In the genomic region with DNA sequence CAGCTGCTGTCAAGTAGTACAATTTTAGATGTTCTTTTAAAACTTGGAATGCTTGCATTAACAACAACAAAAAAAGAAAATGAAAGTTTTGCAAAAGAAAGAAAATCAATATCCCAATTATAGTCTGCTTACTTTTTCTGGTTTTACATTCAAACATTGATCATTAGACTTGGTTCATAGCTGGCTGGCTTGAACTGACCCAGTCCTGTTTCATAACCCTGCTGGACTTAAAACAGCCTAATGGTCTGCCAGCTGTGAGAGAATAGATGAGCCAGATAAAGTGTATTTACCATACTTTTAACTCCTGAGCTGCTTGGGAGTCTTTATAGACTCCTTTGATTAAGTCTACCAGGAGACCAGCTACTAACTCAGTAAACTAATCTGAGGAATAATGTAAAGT, we compare ENCODE assay signal across 10 cellular contexts.
A peak's percentile ranks its signal among the peaks of the same experiment; 100 is the strongest.
DNase-seq lines count a peak whose midpoint lies in the region; ATAC-seq and TF ChIP-seq lines count a peak whose summit lies in the region.
"Had no signal": no experiment of that assay in that cellular context is flagged by ENCODE, and none has a peak within 500 bp of the region (broad histone marks: within the 10 kb centered on the region; RNA-seq: fewer than 3 reads in every experiment).

No MANE protein-coding gene starts in this region.

- ATAC-seq in SK-N-SH treated with all-trans-retinoic acid at 6 μM for 48 hours (peak; percentile 78), HG02870 (IDR thresholded peaks at IDR 0.05; ENCODE audit: unreplicated experiment) (no peak)

- peaks cover 19% of the 10 kb centered on the region for H3K36me3 Mint-ChIP-seq in activated T-cell treated with anti-CD3 and anti-CD28 coated beads, Interleukin-2, amount 50 U/mL, for 24 hours (ENCODE audit: low read depth)

- H3K4me3 ChIP-seq in foreskin fibroblast (ENCODE audit: low read depth in 1 of 2, low read length in 2 of 2), result no peak overlapping the region
- H3K4me3 ChIP-seq: HAP-1 had no signal

- no peak for TF ChIP-seq CTCF in foreskin fibroblast (IDR thresholded peaks at IDR 0.05; ENCODE audit: low read depth, low read length)

- peak overlapping the region; percentile 53 for H3K27ac Mint-ChIP-seq in activated T-cell treated with anti-CD3 and anti-CD28 coated beads, Interleukin-2, amount 50 U/mL, for 24 hours

- H3K27me3 Mint-ChIP-seq in activated T-cell treated with anti-CD3 and anti-CD28 coated beads, Interleukin-2, amount 50 U/mL, for 24 hours, result no peaks in the 10 kb centered on the region

- peaks cover 74% of the 10 kb centered on the region for H3K4me1 Mint-ChIP-seq in activated T-cell treated with anti-CD3 and anti-CD28 coated beads, Interleukin-2, amount 50 U/mL, for 24 hours (ENCODE audit: low read depth)

- H3K4me3 Mint-ChIP-seq in activated T-cell treated with anti-CD3 and anti-CD28 coated beads, Interleukin-2, amount 50 U/mL, for 24 hours, result no peak overlapping the region

- no peaks in the 10 kb centered on the region for H3K9me3 Mint-ChIP-seq in activated T-cell treated with anti-CD3 and anti-CD28 coated beads, Interleukin-2, amount 50 U/mL, for 24 hours

- DNase-seq in activated T-cell treated with anti-CD3 and anti-CD28 coated beads, Interleukin-2, amount 50 U/mL, for 24 hours, result no peak
- no peak for DNase-seq in activated T-cell treated with anti-CD3 and anti-CD28 coated beads, Interleukin-2, amount 50 U/mL, for 48 hours
- DNase-seq in foreskin fibroblast, result peak; percentile 15 to 50
- peak; percentile 14 for DNase-seq in stromal cell of bone marrow (ENCODE audit: low read depth)
- no peak for DNase-seq in NCI-H510A (lab: John Stamatoyannopoulos, UW)
- no peak for DNase-seq in epidermal melanocyte (ENCODE audit: insufficient read length, low spot score)
- DNase-seq: stimulated activated CD4-positive, alpha-beta T cell treated with anti-CD3 and anti-CD28 coated beads, Interleukin-15, amount 100 ng/mL, for 24 hours had no signal

TF ChIP-seq in SK-N-SH treated with all-trans-retinoic acid at 6 μM for 48 hours, 23 proteins besides CTCF, POLR2A, EP300 and RAD21:
- TF ChIP-seq ESRRG (CRISPR knock-in tag; IDR thresholded peaks at IDR 0.05) (no peak), ZNF565 (CRISPR knock-in tag; conservative IDR thresholded peaks at IDR 0.05; ENCODE audit: low read depth) (no peak), GLIS3 (CRISPR knock-in tag; IDR thresholded peaks at IDR 0.05) (no peak), RARB (CRISPR knock-in tag; IDR thresholded peaks at IDR 0.05) (no peak), CREB5 (CRISPR knock-in tag; IDR thresholded peaks at IDR 0.05; ENCODE audit: low read depth) (no peak), SNAI2 (CRISPR knock-in tag; IDR thresholded peaks at IDR 0.05) (no peak), ZC3H10 (CRISPR knock-in tag; IDR thresholded peaks at IDR 0.05) (no peak), ZFP3 (CRISPR knock-in tag; IDR thresholded peaks at IDR 0.05) (no peak), TCF4 (CRISPR knock-in tag; IDR thresholded peaks at IDR 0.05; ENCODE audit: borderline replicate concordance) (no peak), BACH2 (CRISPR knock-in tag; IDR thresholded peaks at IDR 0.05; ENCODE audit: borderline replicate concordance) (no peak), POU6F1 (CRISPR knock-in tag; IDR thresholded peaks at IDR 0.05; ENCODE audit: borderline replicate concordance, low read depth) (no peak), TOX (CRISPR knock-in tag; IDR thresholded peaks at IDR 0.05; ENCODE audit: borderline replicate concordance) (no peak), ARNTL (CRISPR knock-in tag; IDR thresholded peaks at IDR 0.05; ENCODE audit: borderline replicate concordance, low read depth) (no peak), ZFP30 (CRISPR knock-in tag; IDR thresholded peaks at IDR 0.05) (no peak), OSR1 (CRISPR knock-in tag; IDR thresholded peaks at IDR 0.05) (no peak)
- TF ChIP-seq, protein P1, sequence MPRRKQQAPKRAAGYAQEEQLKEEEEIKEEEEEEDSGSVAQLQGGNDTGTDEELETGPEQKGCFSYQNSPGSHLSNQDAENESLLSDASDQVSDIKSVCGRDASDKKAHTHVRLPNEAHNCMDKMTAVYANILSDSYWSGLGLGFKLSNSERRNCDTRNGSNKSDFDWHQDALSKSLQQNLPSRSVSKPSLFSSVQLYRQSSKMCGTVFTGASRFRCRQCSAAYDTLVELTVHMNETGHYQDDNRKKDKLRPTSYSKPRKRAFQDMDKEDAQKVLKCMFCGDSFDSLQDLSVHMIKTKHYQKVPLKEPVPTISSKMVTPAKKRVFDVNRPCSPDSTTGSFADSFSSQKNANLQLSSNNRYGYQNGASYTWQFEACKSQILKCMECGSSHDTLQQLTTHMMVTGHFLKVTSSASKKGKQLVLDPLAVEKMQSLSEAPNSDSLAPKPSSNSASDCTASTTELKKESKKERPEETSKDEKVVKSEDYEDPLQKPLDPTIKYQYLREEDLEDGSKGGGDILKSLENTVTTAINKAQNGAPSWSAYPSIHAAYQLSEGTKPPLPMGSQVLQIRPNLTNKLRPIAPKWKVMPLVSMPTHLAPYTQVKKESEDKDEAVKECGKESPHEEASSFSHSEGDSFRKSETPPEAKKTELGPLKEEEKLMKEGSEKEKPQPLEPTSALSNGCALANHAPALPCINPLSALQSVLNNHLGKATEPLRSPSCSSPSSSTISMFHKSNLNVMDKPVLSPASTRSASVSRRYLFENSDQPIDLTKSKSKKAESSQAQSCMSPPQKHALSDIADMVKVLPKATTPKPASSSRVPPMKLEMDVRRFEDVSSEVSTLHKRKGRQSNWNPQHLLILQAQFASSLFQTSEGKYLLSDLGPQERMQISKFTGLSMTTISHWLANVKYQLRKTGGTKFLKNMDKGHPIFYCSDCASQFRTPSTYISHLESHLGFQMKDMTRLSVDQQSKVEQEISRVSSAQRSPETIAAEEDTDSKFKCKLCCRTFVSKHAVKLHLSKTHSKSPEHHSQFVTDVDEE (CRISPR knock-in tag; IDR thresholded peaks at IDR 0.05), result no peak

Comparison
In these comparisons a context has a peak if more than half of its experiments do, and no peak if none do; other contexts are left out.
1. DNase-seq: peak in foreskin fibroblast (2 of 2) and stromal cell of bone marrow (single experiment); none in activated T-cell treated with anti-CD3 and anti-CD28 coated beads, Interleukin-2, amount 50 U/mL, for 24 hours (single experiment), activated T-cell treated with anti-CD3 and anti-CD28 coated beads, Interleukin-2, amount 50 U/mL, for 48 hours (0 of 2), NCI-H510A (single experiment) and epidermal melanocyte (single experiment).